Comparison of ENCODE assay signal across 10 cellular contexts in the genomic region with DNA sequence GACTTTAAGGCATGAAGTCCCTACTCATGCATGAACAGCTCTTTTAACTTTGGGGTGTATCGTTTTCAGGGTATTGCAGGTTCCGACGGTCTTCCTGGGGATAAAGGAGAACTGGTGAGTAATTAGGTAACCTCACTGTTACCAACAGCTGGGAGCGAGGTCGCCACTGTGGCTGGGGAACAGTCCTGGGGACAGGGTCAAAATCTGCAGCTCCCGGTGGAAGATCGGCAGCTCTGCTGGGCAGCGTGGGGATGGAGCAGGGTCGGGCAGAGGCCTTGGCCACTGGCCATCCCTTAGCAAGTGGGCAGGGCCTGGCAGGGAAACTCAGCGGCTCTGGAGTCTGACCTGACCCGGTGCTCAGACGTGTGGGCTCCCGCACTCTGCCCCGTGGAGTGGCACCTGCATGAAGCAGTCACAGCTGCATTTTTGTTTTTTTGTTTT. TPM values are rescaled to one million over a fixed set of nuclear protein-coding genes. Genes with fewer than 3 reads are reported as not detected.
A peak's percentile ranks its signal among the peaks of the same experiment; 100 is the strongest.
DNase-seq lines count a peak whose midpoint lies in the region; ATAC-seq and TF ChIP-seq lines count a peak whose summit lies in the region.
"Had no signal": no experiment of that assay in that cellular context is flagged by ENCODE, and none has a peak within 500 bp of the region (broad histone marks: within the 10 kb centered on the region; RNA-seq: fewer than 3 reads in every experiment).

No MANE protein-coding gene starts in this region.

- no peaks in the 10 kb centered on the region for H3K27me3 ChIP-seq in HUES64 (ENCODE audit: insufficient read depth, low read length)
- no peaks in the 10 kb centered on the region for H3K27me3 ChIP-seq in colonic mucosa

- no peak overlapping the region for H3K4me3 ChIP-seq in HUES64 (ENCODE audit: low read length)
- H3K4me3 ChIP-seq in colonic mucosa, result no peak overlapping the region
- H3K4me3 ChIP-seq: A549 had no signal

- H3K27ac ChIP-seq in HUES64 (ENCODE audit: low read depth, low read length) (peak overlapping the region; percentile 58; the same call in 1 of the 2 replicates), colonic mucosa (peak overlapping the region; percentile 66), substantia nigra (ENCODE audit: low read depth, low read length, poor library complexity, severe bottlenecking) (peak overlapping the region; percentile 70)

- peaks cover 54% of the 10 kb centered on the region for H3K36me3 ChIP-seq in HUES64 (ENCODE audit: insufficient read depth, low read length)
- no peaks in the 10 kb centered on the region for H3K36me3 ChIP-seq in colonic mucosa

- 81% methylated on average over 14 of the region's 14 CpGs for WGBS in HUES64

- DNase-seq in NOMO-1 treated with DMSO at 0.1 percent for 48 hours (lab: John Stamatoyannopoulos, UW; ENCODE audit: unreplicated experiment) (peak; percentile 86), NOMO-1 treated with dmso at 0.1 percent for 144 hours (lab: John Stamatoyannopoulos, UW; ENCODE audit: unreplicated experiment) (no peak), colonic mucosa (peak; percentile 48), substantia nigra (lab: John Stamatoyannopoulos, UW) (no peak), G401 (ENCODE audit: low spot score) (no peak), GM10266 (ENCODE audit: extremely low spot score) (no peak)
- DNase-seq: activated CD8-positive, alpha-beta T cell treated with anti-CD3 and anti-CD28 coated beads for 36 hours had no signal

- no peak for TF ChIP-seq CTCF in colonic mucosa (IDR thresholded peaks at IDR 0.05)
- no peak for TF ChIP-seq CTCF in GM10266 (IDR thresholded peaks at IDR 0.05; ENCODE audit: control insufficient read depth, insufficient read depth, low read depth, missing control alignments)

- no peak for ATAC-seq in GM19452 (IDR thresholded peaks at IDR 0.05; ENCODE audit: unreplicated experiment)
- ATAC-seq: activated CD8-positive, alpha-beta T cell treated with anti-CD3 and anti-CD28 coated beads for 36 hours had no signal

- intact Hi-C loops in colonic mucosa (cut with DNase I), result no loop called here

- no peaks in the 10 kb centered on the region for H3K9me3 ChIP-seq in HUES64 (ENCODE audit: insufficient read depth, low read depth, low read length)
- no peaks in the 10 kb centered on the region for H3K9me3 ChIP-seq in colonic mucosa
- H3K9me3 ChIP-seq: A549 had no signal

- H3K4me1 ChIP-seq in HUES64 (ENCODE audit: insufficient read depth, low read length) (peaks cover 12% of the 10 kb centered on the region), colonic mucosa (peaks cover 21% of the 10 kb centered on the region)

- in situ Hi-C loops in G401 (cut with HindIII; ENCODE audit: low sequenced_read_pairs), result no loop called here

- H3K9ac ChIP-seq in HUES64 (ENCODE audit: low read depth, low read length) (no peak overlapping the region), colonic mucosa (ENCODE audit: low read depth in 2 of 2, low read length in 2 of 2) (peak overlapping the region; percentile 26 to 51)

RNA-seq across cellular contexts. Expression of a gene that starts 16.1 kb away (rescaled TPM):
- polyA plus RNA-seq in HUES64 (2013, experiment 1 of 2), result 37.3 TPM
- 34.6 TPM for polyA plus RNA-seq in HUES64 (2013, experiment 2 of 2)
- total RNA-seq in colonic mucosa, result 1 to 10 TPM; 2.7 to 3.6 TPM
- total RNA-seq in G401 (2014; rRNA removed; shearing (Covaris generic)), result 8.6 TPM in 2 replicates
- total RNA-seq: activated CD8-positive, alpha-beta T cell treated with anti-CD3 and anti-CD28 coated beads for 36 hours had no signal

RNA-seq across cellular contexts. Expression of a gene that starts 28.3 kb away (rescaled TPM):
- polyA plus RNA-seq in HUES64 (2013, experiment 1 of 2), result 12.8 TPM
- polyA plus RNA-seq in HUES64 (2013, experiment 2 of 2), result 15.0 TPM
- 10 to 100 TPM; 36.3 to 36.8 TPM for total RNA-seq in colonic mucosa
- 43.9 and 45.6 TPM in 2 replicates for total RNA-seq in G401 (2014; rRNA removed; shearing (Covaris generic))

RNA-seq across cellular contexts. Expression of a gene that starts 28.7 kb away (rescaled TPM):
- polyA plus RNA-seq in HUES64 (2013, experiment 1 of 2), result 10.8 TPM
- 16.0 TPM for polyA plus RNA-seq in HUES64 (2013, experiment 2 of 2)
- 1 to 10 TPM; 6.2 to 7.3 TPM for total RNA-seq in colonic mucosa
- 23.0 and 24.2 TPM in 2 replicates for total RNA-seq in G401 (2014; rRNA removed; shearing (Covaris generic))

RNA-seq across cellular contexts. Expression of a gene that starts 36.7 kb away (rescaled TPM):
- polyA plus RNA-seq in HUES64 (2013, experiment 1 of 2), result 12.9 TPM
- 15.5 TPM for polyA plus RNA-seq in HUES64 (2013, experiment 2 of 2)
- total RNA-seq in colonic mucosa, result 10 to 100 TPM; 11.0 to 12.0 TPM
- total RNA-seq in G401 (2014; rRNA removed; shearing (Covaris generic)), result 25.2 and 33.6 TPM in 2 replicates

Comparison
In these comparisons a context has a peak if more than half of its experiments do, and no peak if none do; other contexts are left out.
1. DNase-seq: peak in NOMO-1 treated with DMSO at 0.1 percent for 48 hours (single experiment) and colonic mucosa (single experiment); none in NOMO-1 treated with dmso at 0.1 percent for 144 hours (single experiment), substantia nigra (0 of 49), G401 (single experiment) and GM10266 (single experiment).
2. Peak in every context shown above with its lines, with median percentiles within 50 percentile points of each other: H3K27ac ChIP-seq.